20 cellular contexts compared by ENCODE assay signal in genomic region chr6:100685747-100686146, GRCh38.
A peak's percentile ranks its signal among the peaks of the same experiment; 100 is the strongest.
DNase-seq lines count a peak whose midpoint lies in the region; ATAC-seq, FAIRE-seq and TF ChIP-seq lines count a peak whose summit lies in the region.
"Had no signal": no experiment of that assay in that cellular context is flagged by ENCODE, and none has a peak within 500 bp of the region (broad histone marks: within the 10 kb centered on the region; RNA-seq: fewer than 3 reads in every experiment).

No MANE protein-coding gene starts in this region.

- intact Hi-C loops in left ventricle myocardium superior (cut with micrococcal nuclease) = no loop called here
- intact Hi-C loops in left ventricle myocardium inferior (cut with micrococcal nuclease) = no loop called here
- intact Hi-C loops in left lung (cut with DNase I) = no loop called here
- intact Hi-C loops in HepG2 (cut with micrococcal nuclease; ENCODE audit: unreplicated experiment) = no loop called here

- in situ Hi-C loops in brain microvascular endothelial cell (cut with HindIII; ENCODE audit: low pct_ligation_motif_present, low sequenced_read_pairs) = no loop called here
- in situ Hi-C loops in HepG2 (cut with HindIII; ENCODE audit: extremely low pct_ligation_motif_present, low pct_unique_long_range_greater_than_20kb) = no loop called here

- no peak for TF ChIP-seq CTCF in left ventricle myocardium inferior (IDR thresholded peaks at IDR 0.05; ENCODE audit: borderline replicate concordance)
- TF ChIP-seq CTCF in brain microvascular endothelial cell (IDR thresholded peaks at IDR 0.05; ENCODE audit: low read depth, low read length, missing control alignments) = no peak
- TF ChIP-seq CTCF in left lung (IDR thresholded peaks at IDR 0.05) = no peak
- TF ChIP-seq CTCF in HepG2 (CRISPR knock-in tag; IDR thresholded peaks at IDR 0.05) = no peak

- no peak for TF ChIP-seq POLR2A in HepG2 (IDR thresholded peaks at IDR 0.05; ENCODE audit: insufficient read depth in 1 of 2, low read depth in 2 of 2, low read length in 2 of 2)

- TF ChIP-seq RAD21 in HepG2 (CRISPR knock-in tag; IDR thresholded peaks at IDR 0.05) = no peak

- H3K27ac ChIP-seq in left ventricle myocardium inferior (replicated peaks) (no peak overlapping the region), brain microvascular endothelial cell (no peak overlapping the region), left lung (no peak overlapping the region), HepG2 (ENCODE audit: extremely low read length, insufficient read depth, low read length) (no peak overlapping the region)
- H3K27ac ChIP-seq: SK-N-MC had no signal

- H3K27me3 ChIP-seq in left ventricle myocardium inferior (ENCODE audit: low read depth) (no peaks in the 10 kb centered on the region), brain microvascular endothelial cell (replicated peaks) (no peaks in the 10 kb centered on the region), left lung (no peaks in the 10 kb centered on the region), HepG2 (ENCODE audit: control insufficient read depth in 1 of 2, insufficient read depth in 2 of 2, low read length in 2 of 2) (no peaks in the 10 kb centered on the region)

- CTCF ChIA-PET in HepG2 (lab: Yijun Ruan, JAX; ENCODE audit: low intra/inter-chr PET ratio, low total read pairs) = no interaction called here

- H3K4me3 ChIP-seq in left ventricle myocardium inferior (no peak overlapping the region), brain microvascular endothelial cell (ENCODE audit: low read depth, low read length) (no peak overlapping the region), left lung (no peak overlapping the region), HepG2 (replicated peaks in 1 of 3; ENCODE audit: insufficient read depth in 1 of 3, low read depth in 2 of 3, low read length in 3 of 3) (no peak overlapping the region)
- H3K4me3 ChIP-seq: SK-N-MC had no signal

- H2AFZ ChIP-seq in HepG2 (ENCODE audit: low read length) = no peak overlapping the region

- ATAC-seq in left ventricle myocardium superior = peak; percentile 55
- ATAC-seq in left lung = peak; percentile 88
- ATAC-seq in GM19452 (IDR thresholded peaks at IDR 0.05; ENCODE audit: unreplicated experiment) = no peak
- ATAC-seq in HepG2 = no peak
- ATAC-seq: PC-3 had no signal

- BruUV-seq in HepG2 (replicated peaks; lab: Mats Ljungman, UMichigan) = no TSS peak

- DNase-seq in left ventricle myocardium superior = no peak
- no peak for DNase-seq in left ventricle myocardium inferior
- DNase-seq in brain microvascular endothelial cell = peak; percentile 29
- DNase-seq in left lung = no peak
- DNase-seq in HCEC 1CT = no peak
- no peak for DNase-seq in HepG2 (ENCODE audit: low spot score)
- DNase-seq: CD4-positive, CD25-positive, alpha-beta regulatory T cell; DND-41; NCI-H1048; NCI-H1417 treated with DMSO at 0.1 percent for 48 hours; NCI-H187; NCI-H2107; NCI-H446 treated with DMSO at 0.1 percent for 48 hours; NCI-H526 treated with DMSO at 0.1 percent for 48 hours; PC-3; SHP77 treated with DMSO at 0.1 percent for 48 hours had no signal

- H3K79me2 ChIP-seq in HepG2 (ENCODE audit: insufficient read depth, low read length) = no peaks in the 10 kb centered on the region

- H3K9me3 ChIP-seq in left ventricle myocardium inferior (replicated peaks) (no peaks in the 10 kb centered on the region), left lung (no peaks in the 10 kb centered on the region), HepG2 (ENCODE audit: low read length) (no peaks in the 10 kb centered on the region)

- H3K36me3 ChIP-seq in left ventricle myocardium inferior (no peaks in the 10 kb centered on the region), brain microvascular endothelial cell (replicated peaks) (no peaks in the 10 kb centered on the region), left lung (no peaks in the 10 kb centered on the region), HepG2 (replicated peaks in 1 of 2; ENCODE audit: control insufficient read depth in 1 of 2, insufficient read depth in 2 of 2, low read length in 2 of 2) (no peaks in the 10 kb centered on the region)

- TF ChIP-seq EP300 in HepG2 (IDR thresholded peaks at IDR 0.05; ENCODE audit: low read depth in 2 of 2, low read length in 2 of 2) (no peak), HepG2 (CRISPR knock-in tag; IDR thresholded peaks at IDR 0.05; ENCODE audit: borderline replicate concordance) (no peak)

- H3K4me1 ChIP-seq in left ventricle myocardium inferior = peaks cover 4% of the 10 kb centered on the region
- H3K4me1 ChIP-seq in left lung = no peaks in the 10 kb centered on the region
- no peaks in the 10 kb centered on the region for H3K4me1 ChIP-seq in HepG2 (ENCODE audit: insufficient read depth, low read length)

- no peak for FAIRE-seq in HepG2 (lab: Jason Lieb, UNC)
- FAIRE-seq: GM12891, GM19239 had no signal

- 100% methylated on average over 2 of the region's 2 CpGs for WGBS in HepG2 (ENCODE audit: low lambda C conversion rate)

- no peaks in the 10 kb centered on the region for H4K20me1 ChIP-seq in HepG2 (ENCODE audit: insufficient read depth, low read length)

- POLR2A ChIA-PET in HepG2 (lab: Yijun Ruan, JAX) = no interaction called here

- no peak overlapping the region for H3K4me2 ChIP-seq in HepG2 (ENCODE audit: low read depth, low read length)

- no peak overlapping the region for H3K9ac ChIP-seq in HepG2 (ENCODE audit: insufficient read depth, low read depth, low read length)

TF ChIP-seq in HepG2, 621 proteins besides CTCF, POLR2A, EP300 and RAD21:
- TF ChIP-seq ZFP36L2 (CRISPR knock-in tag; IDR thresholded peaks at IDR 0.05) (no peak), ZNF382 (CRISPR knock-in tag; IDR thresholded peaks at IDR 0.05; ENCODE audit: borderline replicate concordance) (no peak), ZNF670 (CRISPR knock-in tag; IDR thresholded peaks at IDR 0.05; ENCODE audit: borderline replicate concordance) (no peak), IKZF4 (CRISPR knock-in tag; IDR thresholded peaks at IDR 0.05; ENCODE audit: borderline replicate concordance, low read depth, not compliant biosample characterization) (no peak), RORA (CRISPR knock-in tag; IDR thresholded peaks at IDR 0.05) (no peak), RCOR2 (CRISPR knock-in tag; IDR thresholded peaks at IDR 0.05) (no peak), BRF2 (CRISPR knock-in tag; IDR thresholded peaks at IDR 0.05) (no peak)

Comparison
In these comparisons a context has a peak if more than half of its experiments do, and no peak if none do; other contexts are left out.
1. ATAC-seq: peak in left ventricle myocardium superior (single experiment) and left lung (single experiment); none in GM19452 (single experiment) and HepG2 (single experiment).